Comparison of ENCODE assay signal across 11 cellular contexts in the genomic region with DNA sequence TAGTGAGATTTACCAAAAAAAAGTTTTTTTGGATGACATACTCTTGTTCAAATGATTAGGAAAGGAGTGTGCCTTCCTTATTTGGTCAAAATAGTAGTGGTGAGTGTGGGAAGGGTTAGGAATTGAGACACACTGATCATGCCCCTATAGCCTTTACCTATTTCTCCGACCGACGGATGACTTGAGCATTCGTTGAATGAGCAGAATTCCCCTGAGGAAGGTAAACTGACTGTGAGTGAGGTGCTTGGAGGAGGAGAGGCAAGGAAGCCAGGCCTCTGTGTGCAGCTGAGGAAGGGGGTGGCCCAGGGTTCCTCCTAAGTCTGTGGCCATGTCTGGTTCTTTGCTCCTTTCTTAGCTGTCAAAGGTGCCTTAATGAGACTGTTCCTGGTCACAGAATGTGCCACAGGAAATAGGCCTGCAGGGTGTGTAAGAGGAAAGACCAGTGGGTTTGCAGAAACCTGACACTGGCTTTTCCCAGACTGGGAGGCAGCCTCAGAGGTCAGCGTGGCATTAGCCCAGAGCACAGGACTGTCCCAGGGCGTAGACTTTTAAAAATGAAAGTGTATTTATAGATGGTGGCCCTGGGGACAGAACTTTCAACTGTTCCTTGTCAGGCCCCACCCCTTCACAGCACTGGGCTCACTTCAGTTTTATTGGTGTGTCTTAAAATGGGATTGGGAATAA.
A peak's percentile ranks its signal among the peaks of the same experiment; 100 is the strongest.
DNase-seq lines count a peak whose midpoint lies in the region; ATAC-seq and TF ChIP-seq lines count a peak whose summit lies in the region.
"Had no signal": no experiment of that assay in that cellular context is flagged by ENCODE, and none has a peak within 500 bp of the region (broad histone marks: within the 10 kb centered on the region; RNA-seq: fewer than 3 reads in every experiment).

No MANE protein-coding gene starts in this region.

- H3K4me1 ChIP-seq in PC-3 (ENCODE audit: insufficient read depth, low read length) (peaks cover 10% of the 10 kb centered on the region; the same call in 1 of the 2 replicates), left ventricle myocardium inferior (peaks cover 80% of the 10 kb centered on the region), skeletal muscle tissue (ENCODE audit: control insufficient read depth in 3 of 3, insufficient read depth in 3 of 3, low read length in 3 of 3) (peaks cover 68 to 87% (median 76%) of the 10 kb centered on the region in 3 donors)

- intact Hi-C loops in PC-3 (cut with micrococcal nuclease) (no loop called here), left ventricle myocardium inferior (cut with micrococcal nuclease) (no loop called here)

- H3K4me3 Mint-ChIP-seq in activated CD8-positive, alpha-beta memory T cell treated with anti-CD3 and anti-CD28 coated beads, Interleukin-2, amount 10 ng/mL, durations not matched to agents 7 days and 5 days = no peak overlapping the region

- TF ChIP-seq CTCF in GM12865 (IDR thresholded peaks at IDR 0.05; ENCODE audit: insufficient read depth, low read depth, low read length, missing control alignments) (no peak), PC-3 (conservative IDR thresholded peaks at IDR 0.05; ENCODE audit: low read depth, low read length) (no peak), left ventricle myocardium inferior (IDR thresholded peaks at IDR 0.05; ENCODE audit: borderline replicate concordance) (peak; percentile 14)

- no peak overlapping the region for H2AFZ ChIP-seq in PC-3 (ENCODE audit: low read length)

- H3K27ac ChIP-seq in PC-3 (ENCODE audit: low read length) (no peak overlapping the region), left ventricle myocardium inferior (replicated peaks) (peak overlapping the region; percentile 79), skeletal muscle tissue (ENCODE audit: low read depth, low read length) (peak overlapping the region; percentile 78)

- H3K9me2 ChIP-seq in PC-3 (replicated peaks; ENCODE audit: low read length) = no peaks in the 10 kb centered on the region

- no peaks in the 10 kb centered on the region for H4K20me1 ChIP-seq in PC-3 (ENCODE audit: low read length)

- no peaks in the 10 kb centered on the region for H3F3A ChIP-seq in PC-3 (ENCODE audit: low read length, unreplicated experiment)

- H3K4me3 ChIP-seq in GM12865 (ENCODE audit: low read depth, low read length) = no peak overlapping the region
- H3K4me3 ChIP-seq in PC-3 (ENCODE audit: low read length) = no peak overlapping the region
- H3K4me3 ChIP-seq in left ventricle myocardium inferior = no peak overlapping the region
- peak overlapping the region in 2 of 3 donors; percentile 24 to 57 for H3K4me3 ChIP-seq in skeletal muscle tissue (ENCODE audit: low read length in 3 of 3)

- DNase-seq in GM12865 (ENCODE audit: low read depth) (peak; percentile 6), PC-3 (peak; percentile 38), left ventricle myocardium inferior (peak; percentile 40), NOMO-1 treated with DMSO at 0.1 percent for 48 hours (lab: John Stamatoyannopoulos, UW; ENCODE audit: unreplicated experiment) (no peak)
- DNase-seq in activated CD8-positive, alpha-beta memory T cell treated with anti-CD3 and anti-CD28 coated beads, Interleukin-2, amount 10 ng/mL, durations not matched to agents 7 days and 5 days = no peak
- DNase-seq: caudate nucleus; NCI-H2171 treated with DMSO at 0.1 percent for 48 hours; stimulated activated CD4-positive, alpha-beta T cell treated with anti-CD3 and anti-CD28 coated beads, Interleukin-4, amount 100 ng/mL, for 24 hours had no signal

- no TSS peak for BruUV-seq in PC-3 (replicated peaks; lab: Mats Ljungman, UMichigan)

- POLR2A ChIA-PET in PC-3 (lab: Charles Lee; ENCODE audit: unreplicated experiment) = no interaction called here

- peak overlapping the region; percentile 6 for H3K4me2 ChIP-seq in PC-3 (ENCODE audit: low read length)

- H3K27me3 ChIP-seq in PC-3 (ENCODE audit: low read length) = no peaks in the 10 kb centered on the region
- no peaks in the 10 kb centered on the region for H3K27me3 ChIP-seq in left ventricle myocardium inferior (ENCODE audit: low read depth)
- H3K27me3 ChIP-seq in skeletal muscle tissue (ENCODE audit: control insufficient read depth in 3 of 3, insufficient read depth in 3 of 3, low read length in 3 of 3) = no peaks in the 10 kb centered on the region

- H3K4me1 Mint-ChIP-seq in activated CD8-positive, alpha-beta memory T cell treated with anti-CD3 and anti-CD28 coated beads, Interleukin-2, amount 10 ng/mL, durations not matched to agents 7 days and 5 days = no peaks in the 10 kb centered on the region

- H3K27ac Mint-ChIP-seq in activated CD8-positive, alpha-beta memory T cell treated with anti-CD3 and anti-CD28 coated beads, Interleukin-2, amount 10 ng/mL, durations not matched to agents 7 days and 5 days = no peak overlapping the region

- ATAC-seq in PC-3 = peak; percentile 84
- no peak for ATAC-seq in GM21381 (IDR thresholded peaks at IDR 0.05; ENCODE audit: unreplicated experiment)
- ATAC-seq in HG02840 (IDR thresholded peaks at IDR 0.05; ENCODE audit: low FRiP score, unreplicated experiment) = no peak
- no peak for ATAC-seq in activated CD8-positive, alpha-beta memory T cell treated with anti-CD3 and anti-CD28 coated beads, Interleukin-2, amount 10 ng/mL, durations not matched to agents 7 days and 5 days

- no peaks in the 10 kb centered on the region for H3K27me3 Mint-ChIP-seq in activated CD8-positive, alpha-beta memory T cell treated with anti-CD3 and anti-CD28 coated beads, Interleukin-2, amount 10 ng/mL, durations not matched to agents 7 days and 5 days

- H3K9me3 Mint-ChIP-seq in activated CD8-positive, alpha-beta memory T cell treated with anti-CD3 and anti-CD28 coated beads, Interleukin-2, amount 10 ng/mL, durations not matched to agents 7 days and 5 days (ENCODE audit: low read depth) = no peaks in the 10 kb centered on the region

- H3K36me3 Mint-ChIP-seq in activated CD8-positive, alpha-beta memory T cell treated with anti-CD3 and anti-CD28 coated beads, Interleukin-2, amount 10 ng/mL, durations not matched to agents 7 days and 5 days = no peaks in the 10 kb centered on the region

- CTCF ChIA-PET in PC-3 (lab: Charles Lee) = no interaction called here
- CTCF ChIA-PET in activated CD8-positive, alpha-beta memory T cell treated with anti-CD3 and anti-CD28 coated beads, Interleukin-2, amount 10 ng/mL, durations not matched to agents 7 days and 5 days (lab: Charles Lee) = no interaction called here

- no peaks in the 10 kb centered on the region for H3K79me2 ChIP-seq in PC-3 (ENCODE audit: low read length)

- H3K9me3 ChIP-seq in PC-3 (ENCODE audit: low read length) = no peaks in the 10 kb centered on the region
- no peaks in the 10 kb centered on the region for H3K9me3 ChIP-seq in left ventricle myocardium inferior (replicated peaks)
- no peaks in the 10 kb centered on the region for H3K9me3 ChIP-seq in skeletal muscle tissue (ENCODE audit: control insufficient read depth in 3 of 3, low read length in 3 of 3)

- H3K9ac ChIP-seq in PC-3 (ENCODE audit: low read length) = no peak overlapping the region
- peak overlapping the region; percentile 63 to 76 (median 75) for H3K9ac ChIP-seq in skeletal muscle tissue (ENCODE audit: low read depth in 1 of 3, low read length in 3 of 3)

- no peaks in the 10 kb centered on the region for H3K36me3 ChIP-seq in PC-3 (ENCODE audit: low read depth, low read length)
- H3K36me3 ChIP-seq in left ventricle myocardium inferior = no peaks in the 10 kb centered on the region
- H3K36me3 ChIP-seq in skeletal muscle tissue (ENCODE audit: control insufficient read depth in 3 of 3, insufficient read depth in 3 of 3, low read length in 3 of 3) = no peaks in the 10 kb centered on the region

Comparison
In these comparisons a context has a peak if more than half of its experiments do, and no peak if none do; other contexts are left out.
1. DNase-seq: peak in GM12865 (single experiment), PC-3 (single experiment) and left ventricle myocardium inferior (single experiment); none in NOMO-1 treated with DMSO at 0.1 percent for 48 hours (single experiment) and activated CD8-positive, alpha-beta memory T cell treated with anti-CD3 and anti-CD28 coated beads, Interleukin-2, amount 10 ng/mL, durations not matched to agents 7 days and 5 days (single experiment).
2. H3K4me3 ChIP-seq: peak in skeletal muscle tissue (2 of 3); none in GM12865 (single experiment), PC-3 (single experiment) and left ventricle myocardium inferior (single experiment).